ENCODE assay signal across 22 cellular contexts in genomic region chr19:27748551-27749152, GRCh38.
"Had no signal": no experiment of that assay in that cellular context is flagged by ENCODE, and none has a peak within 500 bp of the region (broad histone marks: within the 10 kb centered on the region; RNA-seq: fewer than 3 reads in every experiment).

No MANE protein-coding gene starts in this region.

- H3K27ac ChIP-seq: coronary artery, foreskin keratinocyte, neutrophil, parathyroid adenoma, spleen had no signal

- H3K27me3 Mint-ChIP-seq: activated CD8-positive, alpha-beta T cell treated with anti-CD3 and anti-CD28 coated beads for 36 hours; activated naive CD8-positive, alpha-beta T cell treated with anti-CD3 and anti-CD28 coated beads for 36 hours; activated T-helper 17 cell treated with anti-CD3 and anti-CD28 coated beads, Interleukin-2, amount 50 U/mL, for 72 hours; natural killer cell treated with Interleukin-12 subunit alpha and Interleukin-12 subunit beta and Interleukin-15 and Interleukin-18, amount 100 ng/mL, for 72 hours; stimulated activated naive B cell treated with anti-CD40 and anti-IgM and Interleukin-4, amounts not matched to agents 10 μg/mL and 1 μg/mL and 100 μg/mL, for 72 hours had no signal

- ATAC-seq: activated CD8-positive, alpha-beta T cell treated with anti-CD3 and anti-CD28 coated beads for 36 hours; activated T-helper 17 cell treated with anti-CD3 and anti-CD28 coated beads, Interleukin-2, amount 50 U/mL, for 72 hours; esophagus mucosa; foreskin keratinocyte; natural killer cell treated with Interleukin-12 subunit alpha and Interleukin-12 subunit beta and Interleukin-15 and Interleukin-18, amount 100 ng/mL, for 72 hours; stimulated activated naive B cell treated with anti-CD40 and anti-IgM and Interleukin-4, amounts not matched to agents 10 μg/mL and 1 μg/mL and 100 μg/mL, for 72 hours had no signal

- H3K9me3 ChIP-seq: neutrophil had no signal

- H3K27ac Mint-ChIP-seq: activated CD8-positive, alpha-beta T cell treated with anti-CD3 and anti-CD28 coated beads for 36 hours; activated naive CD8-positive, alpha-beta T cell treated with anti-CD3 and anti-CD28 coated beads for 36 hours; activated T-helper 17 cell treated with anti-CD3 and anti-CD28 coated beads, Interleukin-2, amount 50 U/mL, for 72 hours; mesothelial cell of epicardium; natural killer cell treated with Interleukin-12 subunit alpha and Interleukin-12 subunit beta and Interleukin-15 and Interleukin-18, amount 100 ng/mL, for 72 hours; stimulated activated naive B cell treated with anti-CD40 and anti-IgM and Interleukin-4, amounts not matched to agents 10 μg/mL and 1 μg/mL and 100 μg/mL, for 72 hours had no signal

- H3K27me3 ChIP-seq: foreskin keratinocyte, spleen had no signal

- H3K36me3 ChIP-seq: neutrophil had no signal

- H3K4me1 ChIP-seq: foreskin keratinocyte, parathyroid adenoma had no signal

- H3K9ac ChIP-seq: parathyroid adenoma had no signal

- DNase-seq: activated CD4-positive, alpha-beta T cell treated with anti-CD3 and anti-CD28 coated beads for 48 hours; activated CD4-positive, CD25-positive, alpha-beta regulatory T cell; activated CD8-positive, alpha-beta T cell treated with anti-CD3 and anti-CD28 coated beads for 36 hours; activated naive CD4-positive, alpha-beta T cell; activated naive CD8-positive, alpha-beta T cell treated with anti-CD3 and anti-CD28 coated beads for 36 hours; activated T-cell treated with anti-CD3 and anti-CD28 coated beads, Interleukin-2, amount 50 U/mL, for 1 hour; amygdala; caudate nucleus; effector CD4-positive, alpha-beta T cell; foreskin keratinocyte; hippocampal formation; islet precursor cell; spleen; stimulated activated naive B cell treated with anti-CD40 and anti-IgM and Interleukin-4, amounts not matched to agents 10 μg/mL and 1 μg/mL and 100 μg/mL, for 72 hours had no signal

- H3K4me3 Mint-ChIP-seq: activated CD8-positive, alpha-beta T cell treated with anti-CD3 and anti-CD28 coated beads for 36 hours; activated naive CD8-positive, alpha-beta T cell treated with anti-CD3 and anti-CD28 coated beads for 36 hours; activated T-helper 17 cell treated with anti-CD3 and anti-CD28 coated beads, Interleukin-2, amount 50 U/mL, for 72 hours; mesothelial cell of epicardium; natural killer cell treated with Interleukin-12 subunit alpha and Interleukin-12 subunit beta and Interleukin-15 and Interleukin-18, amount 100 ng/mL, for 72 hours; stimulated activated naive B cell treated with anti-CD40 and anti-IgM and Interleukin-4, amounts not matched to agents 10 μg/mL and 1 μg/mL and 100 μg/mL, for 72 hours had no signal

- H3K4me3 ChIP-seq: coronary artery, lung, spleen had no signal

- H3K4me1 Mint-ChIP-seq: activated naive CD8-positive, alpha-beta T cell treated with anti-CD3 and anti-CD28 coated beads for 36 hours; activated T-helper 17 cell treated with anti-CD3 and anti-CD28 coated beads, Interleukin-2, amount 50 U/mL, for 72 hours; mesothelial cell of epicardium had no signal
